8 cellular contexts compared by ENCODE assay signal in genomic region chr9:34375901-34376595, GRCh38.
DNase-seq lines count a peak whose midpoint lies in the region; ATAC-seq lines count a peak whose summit lies in the region.

No MANE protein-coding gene starts in this region.

- H3K4me1 Mint-ChIP-seq in stimulated activated naive CD8-positive, alpha-beta T cell treated with anti-CD3 and anti-CD28 coated beads, Interleukin-15, amount 100 ng/mL, for 72 hours = peaks cover 52% of the 10 kb centered on the region

- DNase-seq in NCI-H82 (lab: John Stamatoyannopoulos, UW) (peak; percentile 61), NCI-H82 treated with DMSO at 0.1 percent for 48 hours (lab: John Stamatoyannopoulos, UW; ENCODE audit: unreplicated experiment) (no peak), LoVo (ENCODE audit: low spot score) (peak; percentile 60), medulla oblongata (ENCODE audit: extremely low spot score) (peak; percentile 53)
- peak; percentile 50 for DNase-seq in activated CD4-positive, alpha-beta T cell treated with anti-CD3 and anti-CD28 coated beads for 48 hours
- peak; percentile 30 to 43 (median 38) for DNase-seq in effector memory CD4-positive, alpha-beta T cell
- peak; percentile 55 to 64 for DNase-seq in stimulated activated naive CD8-positive, alpha-beta T cell treated with anti-CD3 and anti-CD28 coated beads, Interleukin-15, amount 100 ng/mL, for 72 hours

- no peaks in the 10 kb centered on the region for H3K27me3 ChIP-seq in effector memory CD4-positive, alpha-beta T cell (replicated peaks; ENCODE audit: control insufficient read depth, insufficient read depth, low read length, poor library complexity, severe bottlenecking)

- peak overlapping the region; percentile 89 to 93 for H3K4me3 Mint-ChIP-seq in stimulated activated naive CD8-positive, alpha-beta T cell treated with anti-CD3 and anti-CD28 coated beads, Interleukin-15, amount 100 ng/mL, for 72 hours

- H3K36me3 ChIP-seq in effector memory CD4-positive, alpha-beta T cell (ENCODE audit: control insufficient read depth, insufficient read depth, low read length) = no peaks in the 10 kb centered on the region

- H3K27ac ChIP-seq in effector memory CD4-positive, alpha-beta T cell (ENCODE audit: insufficient read depth, low read length, poor library complexity, severe bottlenecking) = peak overlapping the region; percentile 54

- no peaks in the 10 kb centered on the region for H3K9me3 ChIP-seq in effector memory CD4-positive, alpha-beta T cell (ENCODE audit: control insufficient read depth, low read length)

- peak overlapping the region in 1 of 2 donors; percentile 61 for H3K27ac Mint-ChIP-seq in stimulated activated naive CD8-positive, alpha-beta T cell treated with anti-CD3 and anti-CD28 coated beads, Interleukin-15, amount 100 ng/mL, for 72 hours

- peaks cover 8% of the 10 kb centered on the region for H3K27me3 Mint-ChIP-seq in stimulated activated naive CD8-positive, alpha-beta T cell treated with anti-CD3 and anti-CD28 coated beads, Interleukin-15, amount 100 ng/mL, for 72 hours

- peak overlapping the region; percentile 74 for H3K4me3 ChIP-seq in effector memory CD4-positive, alpha-beta T cell (ENCODE audit: insufficient read depth, low read depth, low read length, poor library complexity, severe bottlenecking)

- peaks cover 24% of the 10 kb centered on the region for H3K4me1 ChIP-seq in effector memory CD4-positive, alpha-beta T cell (ENCODE audit: control insufficient read depth, insufficient read depth, low read length, poor library complexity, severe bottlenecking)

- H3K9me3 Mint-ChIP-seq in stimulated activated naive CD8-positive, alpha-beta T cell treated with anti-CD3 and anti-CD28 coated beads, Interleukin-15, amount 100 ng/mL, for 72 hours = no peaks in the 10 kb centered on the region

- peak; percentile 51 for ATAC-seq in stimulated activated naive CD8-positive, alpha-beta T cell treated with anti-CD3 and anti-CD28 coated beads, Interleukin-15, amount 100 ng/mL, for 72 hours
- ATAC-seq in HG03280 (IDR thresholded peaks at IDR 0.05; ENCODE audit: unreplicated experiment) = no peak
